In genomic region chr18:54269924-54270844, GRCh38 we compare ENCODE assay signal across 8 cellular contexts. TPM values are rescaled to one million over a fixed set of nuclear protein-coding genes. Genes with fewer than 3 reads are reported as not detected.
DNase-seq lines count a peak whose midpoint lies in the region; ATAC-seq, FAIRE-seq and TF ChIP-seq lines count a peak whose summit lies in the region.

No MANE protein-coding gene starts in this region.

- CTCF ChIA-PET in A673 (lab: Charles Lee) (no interaction called here), endothelial cell of umbilical vein (lab: Charles Lee) (interaction anchor here (0.9 to 3.5 kb wide), 28 partner anchors 9 to 155 kb away, joined by 3 to 59 read pairs (median 5); partner anchors contain the start of genes C18orf54, MBD2 and STARD6)
- CTCF ChIA-PET in activated CD4-positive, alpha-beta memory T cell treated with anti-CD3 and anti-CD28 coated beads, Interleukin-2, amount 10 ng/mL, durations not matched to agents 7 days and 5 days (lab: Charles Lee) = interaction anchor here (0.7 to 3.2 kb wide), 16 partner anchors 9 to 360 kb away, joined by 3 to 75 read pairs (median 6); partner anchors contain the start of genes C18orf54, MBD2 and STARD6

- POLR2A ChIA-PET in A673 (lab: Charles Lee; ENCODE audit: low non-redundant PET) (no interaction called here), endothelial cell of umbilical vein (lab: Charles Lee) (interaction anchor here (1.0 to 1.1 kb wide), 3 partner anchors 37 to 47 kb away, joined by 3 to 5 read pairs (median 4); no protein-coding TSS in a partner anchor)
- POLR2A ChIA-PET in activated CD4-positive, alpha-beta memory T cell treated with anti-CD3 and anti-CD28 coated beads, Interleukin-2, amount 10 ng/mL, durations not matched to agents 7 days and 5 days (lab: Charles Lee) = interaction anchor here (0.6 to 4.6 kb wide), 19 partner anchors 8 to 684 kb away, joined by 3 to 52 read pairs (median 5); partner anchors contain the start of genes C18orf54, MBD2, RAB27B and STARD6

- BruUV-seq in A673 (replicated peaks; lab: Mats Ljungman, UMichigan) = no TSS peak
- BruUV-seq in endothelial cell of umbilical vein (replicated peaks; lab: Mats Ljungman, UMichigan) = TSS peak; percentile 41

- peak; percentile 85 for FAIRE-seq in endothelial cell of umbilical vein (lab: Jason Lieb, UNC)

- no peaks in the 10 kb centered on the region for H3K27me3 Mint-ChIP-seq in activated CD4-positive, alpha-beta memory T cell treated with anti-CD3 and anti-CD28 coated beads, Interleukin-2, amount 10 ng/mL, durations not matched to agents 7 days and 5 days

- TF ChIP-seq CTCF in A673 (conservative IDR thresholded peaks at IDR 0.05; ENCODE audit: low read depth, low read length) (peak; percentile 55; the same call in 1 of the 2 replicates), endothelial cell of umbilical vein (IDR thresholded peaks at IDR 0.05; ENCODE audit: extremely low read depth in 1 of 2, insufficient read depth in 1 of 2, low read depth in 1 of 2, low read length in 2 of 2) (peak; percentile 29 to 37)

- H3K36me3 Mint-ChIP-seq in activated CD4-positive, alpha-beta memory T cell treated with anti-CD3 and anti-CD28 coated beads, Interleukin-2, amount 10 ng/mL, durations not matched to agents 7 days and 5 days (ENCODE audit: low read depth) = peaks cover 7% of the 10 kb centered on the region

- peaks cover 39% of the 10 kb centered on the region for H3K4me1 Mint-ChIP-seq in activated CD4-positive, alpha-beta memory T cell treated with anti-CD3 and anti-CD28 coated beads, Interleukin-2, amount 10 ng/mL, durations not matched to agents 7 days and 5 days

- H2AFZ ChIP-seq in endothelial cell of umbilical vein (ENCODE audit: low read depth, low read length) = peak overlapping the region; percentile 2

- H3K4me3 Mint-ChIP-seq in activated CD4-positive, alpha-beta memory T cell treated with anti-CD3 and anti-CD28 coated beads, Interleukin-2, amount 10 ng/mL, durations not matched to agents 7 days and 5 days = peak overlapping the region; percentile 81

- H3K27me3 ChIP-seq in A673 (replicated peaks; ENCODE audit: insufficient read depth, low read depth, low read length, poor library complexity) (no peaks in the 10 kb centered on the region), endothelial cell of umbilical vein (ENCODE audit: control insufficient read depth in 2 of 2, insufficient read depth in 2 of 2, low read length in 2 of 2) (no peaks in the 10 kb centered on the region), muscle layer of colon (ENCODE audit: control insufficient read depth in 1 of 2, insufficient read depth in 2 of 2, low read length in 2 of 2) (no peaks in the 10 kb centered on the region)

- no peaks in the 10 kb centered on the region for H3K9me1 ChIP-seq in endothelial cell of umbilical vein (replicated peaks; ENCODE audit: control insufficient read depth, extremely low read depth, insufficient read depth, low read length)

- ATAC-seq in GM18505 (IDR thresholded peaks at IDR 0.05; ENCODE audit: unreplicated experiment) = peak; percentile 39
- peak; percentile 42 for ATAC-seq in HG02981 (IDR thresholded peaks at IDR 0.05; ENCODE audit: unreplicated experiment)

- H3K4me3 ChIP-seq in A673 (ENCODE audit: low read depth, low read length, poor library complexity, severe bottlenecking) (peak overlapping the region; percentile 74), endothelial cell of umbilical vein (replicated peaks in 1 of 3; ENCODE audit: insufficient read depth in 1 of 3, low read depth in 1 of 3, low read length in 3 of 3) (peak overlapping the region; percentile 11 to 61 (median 56)), muscle layer of colon (ENCODE audit: low read depth in 1 of 2, low read length in 2 of 2) (peak overlapping the region; percentile 59 to 98)

- H3K4me2 ChIP-seq in endothelial cell of umbilical vein (ENCODE audit: insufficient read depth, low read length) = peak overlapping the region; percentile 46

- H3K27ac Mint-ChIP-seq in activated CD4-positive, alpha-beta memory T cell treated with anti-CD3 and anti-CD28 coated beads, Interleukin-2, amount 10 ng/mL, durations not matched to agents 7 days and 5 days = peak overlapping the region; percentile 89

- H3K4me1 ChIP-seq in A673 (ENCODE audit: insufficient read depth, low read length, poor library complexity, severe bottlenecking) = peaks cover 19% of the 10 kb centered on the region
- peaks cover 6% of the 10 kb centered on the region for H3K4me1 ChIP-seq in endothelial cell of umbilical vein (ENCODE audit: control insufficient read depth, extremely low read depth, insufficient read depth, low read length)
- H3K4me1 ChIP-seq in muscle layer of colon (ENCODE audit: insufficient read depth, low read length) = peaks cover 6% of the 10 kb centered on the region

- H3K9me3 ChIP-seq in A673 (ENCODE audit: low read depth, low read length, poor library complexity, severe bottlenecking) = no peaks in the 10 kb centered on the region
- no peaks in the 10 kb centered on the region for H3K9me3 ChIP-seq in endothelial cell of umbilical vein (replicated peaks; ENCODE audit: control insufficient read depth, insufficient read depth, low read length)
- H3K9me3 ChIP-seq in muscle layer of colon (ENCODE audit: low read length) = no peaks in the 10 kb centered on the region

- intact Hi-C loops in A673 (cut with micrococcal nuclease; ENCODE audit: unreplicated experiment) (loop anchor here (1.0 kb wide), 1 partner anchor 46 kb away; the partner anchor contains the start of gene MBD2), endothelial cell of umbilical vein (cut with micrococcal nuclease) (loop anchor here (1.0 to 5.0 kb wide), 6 partner anchors 19 to 358 kb away; partner anchors contain the start of genes C18orf54, MBD2 and STARD6)

- no peaks in the 10 kb centered on the region for H4K20me1 ChIP-seq in endothelial cell of umbilical vein (replicated peaks; ENCODE audit: control insufficient read depth, extremely low read depth, insufficient read depth, low read length)

- no peaks in the 10 kb centered on the region for H3K79me2 ChIP-seq in endothelial cell of umbilical vein (ENCODE audit: control insufficient read depth, insufficient read depth, low read length)

- TF ChIP-seq POLR2A in GM18505 (IDR thresholded peaks at IDR 0.05; ENCODE audit: borderline replicate concordance, extremely low read depth, insufficient read depth, insufficient read length) = no peak
- TF ChIP-seq POLR2A in endothelial cell of umbilical vein (IDR thresholded peaks at IDR 0.05; ENCODE audit: low read depth, low read length) = peak; percentile 75

- dilution Hi-C loops in endothelial cell of umbilical vein (cut with MboI; ENCODE audit: extremely low pct_ligation_motif_present, low sequenced_read_pairs) = no loop called here

- peak overlapping the region; percentile 93 for H3K27ac ChIP-seq in A673 (ENCODE audit: low read depth, low read length, poor library complexity, severe bottlenecking)
- H3K27ac ChIP-seq in endothelial cell of umbilical vein (ENCODE audit: insufficient read depth, low read depth, low read length) = peak overlapping the region; percentile 70
- H3K27ac ChIP-seq in muscle layer of colon (ENCODE audit: low read depth, low read length) = peak overlapping the region; percentile 76

- H3K9me3 Mint-ChIP-seq in activated CD4-positive, alpha-beta memory T cell treated with anti-CD3 and anti-CD28 coated beads, Interleukin-2, amount 10 ng/mL, durations not matched to agents 7 days and 5 days = no peaks in the 10 kb centered on the region

- DNase-seq in A673 (ENCODE audit: low spot score) = peak; percentile 37
- DNase-seq in NCI-H2196 treated with DMSO at 0.1 percent for 48 hours (lab: John Stamatoyannopoulos, UW; ENCODE audit: unreplicated experiment) = peak; percentile 31
- peak; percentile 76 for DNase-seq in activated CD4-positive, alpha-beta memory T cell treated with anti-CD3 and anti-CD28 coated beads, Interleukin-2, amount 10 ng/mL, durations not matched to agents 7 days and 5 days
- DNase-seq in endothelial cell of umbilical vein (ENCODE audit: low read depth, low spot score) = peak; percentile 59
- DNase-seq in superior temporal gyrus (ENCODE audit: extremely low spot score) = peak; percentile 39

- H3K9ac ChIP-seq in endothelial cell of umbilical vein (replicated peaks; ENCODE audit: extremely low read depth, insufficient read depth, low read length) (peak overlapping the region; percentile 81), muscle layer of colon (ENCODE audit: low read length) (peak overlapping the region; percentile 87)

- H3K36me3 ChIP-seq in A673 (ENCODE audit: insufficient read depth, low read length, poor library complexity, severe bottlenecking) = no peaks in the 10 kb centered on the region
- no peaks in the 10 kb centered on the region for H3K36me3 ChIP-seq in endothelial cell of umbilical vein (ENCODE audit: control insufficient read depth in 2 of 2, extremely low read depth in 1 of 2, insufficient read depth in 2 of 2, low read length in 2 of 2)
- H3K36me3 ChIP-seq in muscle layer of colon (ENCODE audit: insufficient read depth, low read length) = no peaks in the 10 kb centered on the region

TF ChIP-seq in endothelial cell of umbilical vein, 7 proteins besides CTCF, POLR2A, EP300 and RAD21 (continues in another document):
- no peak for TF ChIP-seq MYC (IDR thresholded peaks at IDR 0.05; ENCODE audit: low read depth, low read length)

RNA-seq across cellular contexts. Expression of gene POLI, which starts 0.9 kb away (rescaled TPM):
- 33.6 and 35.6 TPM in 2 replicates for total RNA-seq in A673 (2021)
- total RNA-seq in activated CD4-positive, alpha-beta memory T cell treated with anti-CD3 and anti-CD28 coated beads, Interleukin-2, amount 10 ng/mL, durations not matched to agents 7 days and 5 days = 10 to 100 TPM; 23.0 to 24.1 TPM
- 16.8 and 19.6 TPM in 2 replicates for total RNA-seq in endothelial cell of umbilical vein
- polyA plus RNA-seq in endothelial cell of umbilical vein = 10.4 and 10.9 TPM in 2 replicates
- polyA plus RNA-seq in endothelial cell of umbilical vein (2011; cell fraction: cytosol; rRNA removed) = 6.0 and 8.5 TPM in 2 replicates
- polyA plus RNA-seq in endothelial cell of umbilical vein (2011; cell fraction: nucleus; rRNA removed) = 64.1 and 79.0 TPM in 2 replicates
- 13.1 and 15.1 TPM in 2 replicates for polyA plus RNA-seq in endothelial cell of umbilical vein (2012)
- polyA minus RNA-seq in endothelial cell of umbilical vein = 13.5 and 16.3 TPM in 2 replicates
- 2.8 TPM for polyA minus RNA-seq in endothelial cell of umbilical vein (2011; cell fraction: cytosol; rRNA and poly(A)+ RNA removed)
- polyA minus RNA-seq in endothelial cell of umbilical vein (2011; cell fraction: nucleus; rRNA and poly(A)+ RNA removed) = 22.8 and 32.6 TPM in 2 replicates

RNA-seq across cellular contexts. Expression of gene MBD2, which starts 45.7 kb away (rescaled TPM):
- total RNA-seq in A673 (2021) (79.7 and 86.7 TPM in 2 replicates), endothelial cell of umbilical vein (105 and 110 TPM in 2 replicates)
- 100 to 1,000 TPM; 133 to 134 TPM for total RNA-seq in activated CD4-positive, alpha-beta memory T cell treated with anti-CD3 and anti-CD28 coated beads, Interleukin-2, amount 10 ng/mL, durations not matched to agents 7 days and 5 days
- polyA plus RNA-seq in endothelial cell of umbilical vein = 38.4 and 86.8 TPM in 2 replicates
- 35.0 and 38.1 TPM in 2 replicates for polyA plus RNA-seq in endothelial cell of umbilical vein (2011; cell fraction: cytosol; rRNA removed)
- polyA plus RNA-seq in endothelial cell of umbilical vein (2011; cell fraction: nucleus; rRNA removed) = 37.2 and 40.5 TPM in 2 replicates
- polyA plus RNA-seq in endothelial cell of umbilical vein (2012) = 33.8 and 39.3 TPM in 2 replicates
- 35.4 and 38.3 TPM in 2 replicates for polyA minus RNA-seq in endothelial cell of umbilical vein
- 54.4 TPM for polyA minus RNA-seq in endothelial cell of umbilical vein (2011; cell fraction: cytosol; rRNA and poly(A)+ RNA removed)
- 27.7 and 39.6 TPM in 2 replicates for polyA minus RNA-seq in endothelial cell of umbilical vein (2011; cell fraction: nucleus; rRNA and poly(A)+ RNA removed)

Comparison
In these comparisons a context has a peak if more than half of its experiments do, and no peak if none do; other contexts are left out.
1. Peak in every context shown above with its lines: DNase-seq, ATAC-seq, H3K4me3 ChIP-seq and H3K27ac ChIP-seq.